In genomic region chr1:203173566-203173965, GRCh38 we compare ENCODE assay signal across 1 cellular context.
TF ChIP-seq lines count a peak whose summit lies in the region.

No MANE protein-coding gene starts in this region.

TF ChIP-seq in H1, 55 proteins besides CTCF, POLR2A, EP300 and RAD21:
- no peak for TF ChIP-seq MAX (IDR thresholded peaks at IDR 0.05)
- TF ChIP-seq HDAC2 (IDR thresholded peaks at IDR 0.05; ENCODE audit: borderline replicate concordance in 1 of 2, low read depth in 2 of 2, low read length in 2 of 2) = no peak
- TF ChIP-seq PHF8 (conservative IDR thresholded peaks at IDR 0.05; ENCODE audit: low read depth, low read length) = no peak
- TF ChIP-seq MAFK (IDR thresholded peaks at IDR 0.05; ENCODE audit: low read depth, low read length) = no peak
- no peak for TF ChIP-seq NRF1 (IDR thresholded peaks at IDR 0.05; ENCODE audit: low read depth, low read length)
- no peak for TF ChIP-seq KDM5A (IDR thresholded peaks at IDR 0.05; ENCODE audit: low read length)
- no peak for TF ChIP-seq TEAD4 (IDR thresholded peaks at IDR 0.05; ENCODE audit: low read depth, low read length)
- TF ChIP-seq TCF12 (IDR thresholded peaks at IDR 0.05; ENCODE audit: low read depth, low read length) = no peak
- no peak for TF ChIP-seq RFX5 (IDR thresholded peaks at IDR 0.05; ENCODE audit: borderline replicate concordance, low read depth, low read length)
- no peak for TF ChIP-seq SUZ12 (IDR thresholded peaks at IDR 0.05; ENCODE audit: low read length)
- no peak for TF ChIP-seq BRCA1 (IDR thresholded peaks at IDR 0.05; ENCODE audit: low read depth, low read length)
- TF ChIP-seq SRF (IDR thresholded peaks at IDR 0.05; ENCODE audit: low read depth, low read length) = no peak
- TF ChIP-seq USF2 (IDR thresholded peaks at IDR 0.05; ENCODE audit: low read length) = no peak
- TF ChIP-seq ATF3 (IDR thresholded peaks at IDR 0.05; ENCODE audit: insufficient read depth, low read depth, low read length) = no peak
- no peak for TF ChIP-seq SIRT6 (IDR thresholded peaks at IDR 0.05; ENCODE audit: low read length)
- no peak for TF ChIP-seq CBX8 (IDR thresholded peaks at IDR 0.05; ENCODE audit: borderline replicate concordance, low read depth, low read length)
- TF ChIP-seq CBX5 (IDR thresholded peaks at IDR 0.05; ENCODE audit: low read depth, low read length) = no peak
- TF ChIP-seq ATF2 (IDR thresholded peaks at IDR 0.05; ENCODE audit: low read length) = no peak
- no peak for TF ChIP-seq SAP30 (IDR thresholded peaks at IDR 0.05; ENCODE audit: insufficient read depth, insufficient replicate concordance, low read length)
- TF ChIP-seq GTF2F1 (IDR thresholded peaks at IDR 0.05; ENCODE audit: borderline replicate concordance, low read depth, low read length) = no peak
